13 cellular contexts compared by ENCODE assay signal in genomic region chr3:23590874-23591273, GRCh38.
DNase-seq lines count a peak whose midpoint lies in the region; ATAC-seq and TF ChIP-seq lines count a peak whose summit lies in the region.
"Had no signal": no experiment of that assay in that cellular context is flagged by ENCODE, and none has a peak within 500 bp of the region (broad histone marks: within the 10 kb centered on the region; RNA-seq: fewer than 3 reads in every experiment).

No MANE protein-coding gene starts in this region.

- H3K4me3 ChIP-seq in SK-N-MC (peak overlapping the region; percentile 38; the same call in 1 of the 2 replicates), psoas muscle (no peak overlapping the region), H7 (ENCODE audit: insufficient read depth, low read depth, low read length) (no peak overlapping the region)
- H3K4me3 ChIP-seq: HAP-1 had no signal

- no peaks in the 10 kb centered on the region for H3K27me3 ChIP-seq in psoas muscle (ENCODE audit: insufficient read depth in 3 of 3, low read length in 2 of 3)
- no peaks in the 10 kb centered on the region for H3K27me3 ChIP-seq in H7 (ENCODE audit: control insufficient read depth, insufficient read depth, low read length)

- no peaks in the 10 kb centered on the region for H3K36me3 ChIP-seq in SK-N-MC (ENCODE audit: insufficient read depth, low read length)
- H3K36me3 ChIP-seq in psoas muscle (ENCODE audit: insufficient read depth in 1 of 2, low read depth in 1 of 2): no peaks in the 10 kb centered on the region
- H3K36me3 ChIP-seq in H7 (replicated peaks; ENCODE audit: control insufficient read depth, insufficient read depth, low read length): no peaks in the 10 kb centered on the region
- H3K36me3 ChIP-seq: HAP-1 had no signal

- peaks cover 13% of the 10 kb centered on the region for H3K4me1 ChIP-seq in psoas muscle

- peak; percentile 60 for ATAC-seq in GM18520 (IDR thresholded peaks at IDR 0.05; ENCODE audit: unreplicated experiment)
- peak; percentile 84 for ATAC-seq in GM21390 (IDR thresholded peaks at IDR 0.05; ENCODE audit: unreplicated experiment)
- peak; percentile 80 for ATAC-seq in HG03060 (IDR thresholded peaks at IDR 0.05; ENCODE audit: low read depth, unreplicated experiment)
- ATAC-seq in psoas muscle: no peak

- no peak overlapping the region for H3K9ac ChIP-seq in SK-N-MC (ENCODE audit: insufficient read length)

- no peaks in the 10 kb centered on the region for H3K9me3 ChIP-seq in SK-N-MC (ENCODE audit: low read depth, low read length)
- H3K9me3 ChIP-seq in psoas muscle: no peaks in the 10 kb centered on the region
- H3K9me3 ChIP-seq: HAP-1 had no signal

- peak overlapping the region; percentile 13; the same call in 1 of the 2 replicates for H3K27ac ChIP-seq in SK-N-MC
- no peak overlapping the region for H3K27ac ChIP-seq in psoas muscle

- no peak for DNase-seq in SK-N-MC (ENCODE audit: low read depth, low spot score)
- no peak for DNase-seq in psoas muscle
- DNase-seq in stimulated activated CD4-positive, alpha-beta T cell treated with anti-CD3 and anti-CD28 coated beads, Interleukin-4, amount 100 ng/mL, for 4 hours: no peak
- DNase-seq in H7: no peak
- no peak for DNase-seq in activated CD4-positive, alpha-beta T cell treated with anti-CD3 and anti-CD28 coated beads for 48 hours
- DNase-seq: Calu3, foreskin fibroblast, mesendoderm, MV-4-11 had no signal

- no peak for TF ChIP-seq CTCF in psoas muscle (IDR thresholded peaks at IDR 0.05)

- intact Hi-C loops in psoas muscle (cut with DNase I): no loop called here

- 69 to 77% (median 74%) methylated on average over 4 of the region's 4 CpGs for WGBS in psoas muscle, 3 donors

Comparison
In these comparisons a context has a peak if more than half of its experiments do, and no peak if none do; other contexts are left out.
1. ATAC-seq: peak in GM18520 (single experiment), GM21390 (single experiment) and HG03060 (single experiment); none in psoas muscle (0 of 4).